10 cellular contexts compared by ENCODE assay signal in genomic region chr7:123070702-123071286, GRCh38.
DNase-seq lines count a peak whose midpoint lies in the region; ATAC-seq and TF ChIP-seq lines count a peak whose summit lies in the region.
"Had no signal": no experiment of that assay in that cellular context is flagged by ENCODE, and none has a peak within 500 bp of the region (broad histone marks: within the 10 kb centered on the region; RNA-seq: fewer than 3 reads in every experiment).

No MANE protein-coding gene starts in this region.

- H3K36me3 ChIP-seq in kidney epithelial cell (ENCODE audit: control insufficient read depth, insufficient read depth, low read length), result no peaks in the 10 kb centered on the region

- H3K9me3 Mint-ChIP-seq in effector memory CD8-positive, alpha-beta T cell, result peaks cover 5 to 12% of the 10 kb centered on the region in 2 donors

- peak; percentile 47 for TF ChIP-seq CTCF in RWPE1 (conservative IDR thresholded peaks at IDR 0.05; ENCODE audit: low read depth)
- TF ChIP-seq CTCF in kidney epithelial cell (IDR thresholded peaks at IDR 0.05; ENCODE audit: insufficient read depth, low read length, poor library complexity, severe bottlenecking), result peak; percentile 21

- DNase-seq in ELF-1 (ENCODE audit: low read depth, low spot score), result peak; percentile 20
- DNase-seq in HEK293T (ENCODE audit: extremely low spot score), result peak; percentile 20
- DNase-seq in RWPE1 (ENCODE audit: low spot score), result no peak
- DNase-seq in kidney epithelial cell (ENCODE audit: low read depth), result no peak
- DNase-seq in effector memory CD8-positive, alpha-beta T cell, result no peak
- no peak for DNase-seq in KG1 (lab: John Stamatoyannopoulos, UW)
- DNase-seq in stimulated activated CD4-positive, alpha-beta T cell treated with anti-CD3 and anti-CD28 coated beads, Interleukin-12 subunit alpha, Interleukin-12 subunit beta, amount 100 ng/mL, for 4 hours, result no peak
- DNase-seq: foreskin fibroblast had no signal

- POLR2A ChIA-PET in HEK293T (lab: Yijun Ruan, JAX), result no interaction called here
- POLR2A ChIA-PET in RWPE1 (lab: Yijun Ruan, JAX; ENCODE audit: low non-redundant PET), result no interaction called here

- no peaks in the 10 kb centered on the region for H3K27me3 ChIP-seq in kidney epithelial cell (ENCODE audit: control insufficient read depth, insufficient read depth, low read length)

- no peak overlapping the region for H3K4me3 ChIP-seq in kidney epithelial cell (ENCODE audit: low read depth, low read length)

- H3K36me3 Mint-ChIP-seq in effector memory CD8-positive, alpha-beta T cell (ENCODE audit: insufficient read depth), result peaks cover 2% of the 10 kb centered on the region

- CTCF ChIA-PET in HEK293T (lab: Yijun Ruan, JAX) (interaction anchor here (0.5 kb wide), 1 partner anchor 551 kb away, joined by 3 read pairs; no protein-coding TSS in a partner anchor), RWPE1 (lab: Yijun Ruan, JAX) (no interaction called here)

- H3K4me3 Mint-ChIP-seq in effector memory CD8-positive, alpha-beta T cell, result no peak overlapping the region

- ATAC-seq in effector memory CD8-positive, alpha-beta T cell (replicated peaks), result no peak
- no peak for ATAC-seq in GM21526 (IDR thresholded peaks at IDR 0.05; ENCODE audit: low FRiP score, unreplicated experiment)
- ATAC-seq: sciatic nerve had no signal

- H3K4me1 Mint-ChIP-seq in effector memory CD8-positive, alpha-beta T cell (ENCODE audit: low read depth in 2 of 2), result no peaks in the 10 kb centered on the region

- no peak overlapping the region for H3K27ac ChIP-seq in RWPE1

- no peaks in the 10 kb centered on the region for H3K27me3 Mint-ChIP-seq in effector memory CD8-positive, alpha-beta T cell

- no peak overlapping the region for H3K27ac Mint-ChIP-seq in effector memory CD8-positive, alpha-beta T cell

TF ChIP-seq in HEK293T, 16 proteins besides CTCF, POLR2A, EP300 and RAD21:
- TF ChIP-seq FOXM1 (IDR thresholded peaks at IDR 0.05; ENCODE audit: borderline replicate concordance) (no peak), L3MBTL2 (conservative IDR thresholded peaks at IDR 0.05) (no peak), CTBP1 (IDR thresholded peaks at IDR 0.05; ENCODE audit: borderline replicate concordance) (no peak), ARNT (IDR thresholded peaks at IDR 0.05) (no peak), BHLHE40 (IDR thresholded peaks at IDR 0.05; ENCODE audit: borderline replicate concordance) (no peak), SP1 (IDR thresholded peaks at IDR 0.05) (no peak), HDGF (IDR thresholded peaks at IDR 0.05; ENCODE audit: borderline replicate concordance) (no peak), TARDBP (IDR thresholded peaks at IDR 0.05) (no peak), FOXA1 (IDR thresholded peaks at IDR 0.05) (no peak), SUZ12 (IDR thresholded peaks at IDR 0.05) (no peak), NFRKB (IDR thresholded peaks at IDR 0.05) (no peak), LEF1 (IDR thresholded peaks at IDR 0.05; ENCODE audit: borderline replicate concordance) (no peak), ZNF384 (IDR thresholded peaks at IDR 0.05) (no peak), FOXK2 (IDR thresholded peaks at IDR 0.05) (no peak), PKNOX1 (IDR thresholded peaks at IDR 0.05) (no peak), ELF4 (IDR thresholded peaks at IDR 0.05) (no peak)
TF ChIP-seq in HEK293T: peak in this region for 0.

Comparison
In these comparisons a context has a peak if more than half of its experiments do, and no peak if none do; other contexts are left out.
1. DNase-seq: peak in ELF-1 (single experiment) and HEK293T (single experiment); none in RWPE1 (single experiment), kidney epithelial cell (single experiment), effector memory CD8-positive, alpha-beta T cell (0 of 3), KG1 (single experiment) and stimulated activated CD4-positive, alpha-beta T cell treated with anti-CD3 and anti-CD28 coated beads, Interleukin-12 subunit alpha, Interleukin-12 subunit beta, amount 100 ng/mL, for 4 hours (single experiment).